Comparison of ENCODE assay signal across 20 cellular contexts in the genomic region with DNA sequence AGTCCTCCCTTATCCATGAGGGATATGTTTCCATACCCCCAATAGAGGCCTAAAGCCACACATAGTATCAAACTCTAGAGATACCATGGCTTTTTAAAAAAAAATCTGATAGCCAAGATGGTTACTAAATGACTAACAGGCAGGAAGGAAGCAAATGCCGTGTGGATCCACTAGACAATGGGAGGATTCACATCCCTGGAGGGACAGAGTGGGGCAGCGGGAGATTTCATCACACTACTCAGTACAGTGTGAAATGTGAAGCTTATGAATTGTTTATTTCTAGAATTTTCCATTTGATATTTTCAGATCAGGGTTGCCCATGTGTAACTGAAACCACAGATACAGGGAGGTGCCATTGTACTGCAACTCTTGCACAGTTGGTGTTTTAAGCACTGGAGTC.
A peak's percentile ranks its signal among the peaks of the same experiment; 100 is the strongest.
DNase-seq lines count a peak whose midpoint lies in the region; ATAC-seq, FAIRE-seq and TF ChIP-seq lines count a peak whose summit lies in the region.
"Had no signal": no experiment of that assay in that cellular context is flagged by ENCODE, and none has a peak within 500 bp of the region (broad histone marks: within the 10 kb centered on the region; RNA-seq: fewer than 3 reads in every experiment).

No MANE protein-coding gene starts in this region.

- H3K9me3 ChIP-seq in T-helper 17 cell (ENCODE audit: control insufficient read depth, low read length, poor library complexity, severe bottlenecking): no peaks in the 10 kb centered on the region
- H3K9me3 ChIP-seq in WERI-Rb-1 (ENCODE audit: severe bottlenecking): no peaks in the 10 kb centered on the region
- H3K9me3 ChIP-seq in pancreas: no peaks in the 10 kb centered on the region
- H3K9me3 ChIP-seq: SJCRH30 had no signal

- no peak for FAIRE-seq in pancreas (lab: Jason Lieb, UNC)
- FAIRE-seq: D721Med, GM19239 had no signal

- DNase-seq in AG20443 (ENCODE audit: low spot score): peak; percentile 15
- peak; percentile 8 for DNase-seq in GM03348 (ENCODE audit: low spot score)
- no peak for DNase-seq in T-helper 17 cell
- DNase-seq in kidney tubule cell (ENCODE audit: low spot score): peak; percentile 14
- no peak for DNase-seq in WERI-Rb-1
- no peak for DNase-seq in pancreas
- no peak for DNase-seq in SHP77 treated with DMSO at 0.1 percent for 48 hours (lab: John Stamatoyannopoulos, UW)
- no peak for DNase-seq in DMS 273 (lab: John Stamatoyannopoulos, UW; ENCODE audit: unreplicated experiment)
- DNase-seq: CD4-positive, alpha-beta memory T cell; DND-41; HCEC 1CT; KBM-7; NCI-H1417 treated with DMSO at 0.1 percent for 48 hours; NCI-H1930; NCI-H446; NK-92 treated with Interleukin-12 subunit alpha and Interleukin-12 subunit beta, amount 100 ng/mL, for 24 hours had no signal

- no peaks in the 10 kb centered on the region for H3K36me3 Mint-ChIP-seq in T-helper 17 cell (ENCODE audit: low read depth)
- H3K36me3 Mint-ChIP-seq: CD4-positive, alpha-beta memory T cell had no signal

- no peak for TF ChIP-seq CTCF in WERI-Rb-1 (IDR thresholded peaks at IDR 0.05; ENCODE audit: low read depth, low read length)
- no peak for TF ChIP-seq CTCF in pancreas (IDR thresholded peaks at IDR 0.05)

- 71 to 74% methylated on average over 2 of the region's 2 CpGs for WGBS in pancreas, 2 donors

- H3K36me3 ChIP-seq in WERI-Rb-1: no peaks in the 10 kb centered on the region
- no peaks in the 10 kb centered on the region for H3K36me3 ChIP-seq in pancreas
- H3K36me3 ChIP-seq: SJCRH30 had no signal

- H3K27me3 ChIP-seq in WERI-Rb-1 (ENCODE audit: insufficient read depth, low read depth, severe bottlenecking) (no peaks in the 10 kb centered on the region), pancreas (no peaks in the 10 kb centered on the region)
- H3K27me3 ChIP-seq: SJCRH30 had no signal

- intact Hi-C loops in pancreas (cut with DNase I): no loop called here

- H3K4me1 ChIP-seq in pancreas: no peaks in the 10 kb centered on the region

- H3K27ac ChIP-seq in WERI-Rb-1 (no peak overlapping the region), pancreas (no peak overlapping the region)

- H3K27me3 Mint-ChIP-seq in T-helper 17 cell: no peaks in the 10 kb centered on the region
- H3K27me3 Mint-ChIP-seq: B cell; CD4-positive, alpha-beta memory T cell had no signal

- no peaks in the 10 kb centered on the region for H3K4me1 Mint-ChIP-seq in T-helper 17 cell
- H3K4me1 Mint-ChIP-seq: B cell; CD4-positive, alpha-beta memory T cell had no signal

- ATAC-seq in T-helper 17 cell (no peak), pancreas (no peak)

- no peak overlapping the region for H3K27ac Mint-ChIP-seq in T-helper 17 cell
- H3K27ac Mint-ChIP-seq: B cell; CD4-positive, alpha-beta memory T cell had no signal

- H3K4me3 Mint-ChIP-seq in T-helper 17 cell: peak overlapping the region; percentile 2
- H3K4me3 Mint-ChIP-seq: B cell; CD4-positive, alpha-beta memory T cell had no signal

- H3K4me3 ChIP-seq in WERI-Rb-1 (ENCODE audit: low read depth, low read length) (no peak overlapping the region), pancreas (no peak overlapping the region)
- H3K4me3 ChIP-seq: SJCRH30 had no signal

Comparison
In these comparisons a context has a peak if more than half of its experiments do, and no peak if none do; other contexts are left out.
1. DNase-seq: peak in AG20443 (single experiment), GM03348 (single experiment) and kidney tubule cell (single experiment); none in T-helper 17 cell (0 of 3), WERI-Rb-1 (single experiment), pancreas (0 of 6), SHP77 treated with DMSO at 0.1 percent for 48 hours (single experiment) and DMS 273 (single experiment).